9 cellular contexts compared by ENCODE assay signal in genomic region chr14:20866963-20867362, GRCh38. TPM values are rescaled to one million over a fixed set of nuclear protein-coding genes. Genes with fewer than 3 reads are reported as not detected.
DNase-seq lines count a peak whose midpoint lies in the region; ATAC-seq and TF ChIP-seq lines count a peak whose summit lies in the region.
"Had no signal": no experiment of that assay in that cellular context is flagged by ENCODE, and none has a peak within 500 bp of the region (broad histone marks: within the 10 kb centered on the region; RNA-seq: fewer than 3 reads in every experiment).

No MANE protein-coding gene starts in this region.

- H3K4me1 ChIP-seq in MM.1S (ENCODE audit: low read length): no peaks in the 10 kb centered on the region

- no peak overlapping the region for H3K27ac Mint-ChIP-seq in neural crest cell (ENCODE audit: unreplicated experiment)
- H3K27ac Mint-ChIP-seq: activated naive CD4-positive, alpha-beta T cell treated with anti-CD3 and anti-CD28 coated beads, Interleukin-2, amount 50 U/mL, for 24 hours had no signal

- in situ Hi-C loops in G401 (cut with HindIII; ENCODE audit: low sequenced_read_pairs): no loop called here

- H3K79me2 ChIP-seq in MM.1S (ENCODE audit: low read length): no peaks in the 10 kb centered on the region

- no peaks in the 10 kb centered on the region for H3F3A ChIP-seq in MM.1S (ENCODE audit: insufficient read depth, low read length)

- no peak overlapping the region for H3K9ac ChIP-seq in MM.1S (ENCODE audit: low read length)

- no peaks in the 10 kb centered on the region for H3K9me2 ChIP-seq in MM.1S (replicated peaks; ENCODE audit: insufficient read depth, low read length)

- no peak for ATAC-seq in HG02588 (IDR thresholded peaks at IDR 0.05; ENCODE audit: unreplicated experiment)
- ATAC-seq in HG03469 (IDR thresholded peaks at IDR 0.05; ENCODE audit: unreplicated experiment): no peak

- H3K4me3 ChIP-seq in MM.1S (ENCODE audit: low read length) (no peak overlapping the region), dorsolateral prefrontal cortex (no peak overlapping the region)

- DNase-seq in G401 (ENCODE audit: low spot score) (peak; percentile 2), MM.1S (no peak), dorsolateral prefrontal cortex (no peak), neural crest cell (ENCODE audit: low read depth, low spot score) (no peak), germinal center (ENCODE audit: low spot score) (no peak), SK-N-DZ (ENCODE audit: low spot score) (no peak)

- no peaks in the 10 kb centered on the region for H3K36me3 ChIP-seq in MM.1S (replicated peaks; ENCODE audit: insufficient read depth, low read length)

- H3K27me3 Mint-ChIP-seq in neural crest cell (ENCODE audit: low read depth): peaks cover 34% of the 10 kb centered on the region

- H3K27ac ChIP-seq in MM.1S (ENCODE audit: low read length) (no peak overlapping the region), dorsolateral prefrontal cortex (no peak overlapping the region)

- no peaks in the 10 kb centered on the region for H4K20me1 ChIP-seq in MM.1S (ENCODE audit: insufficient read depth, low read length)

- H3K4me2 ChIP-seq in MM.1S (ENCODE audit: low read depth, low read length): no peak overlapping the region

- no peaks in the 10 kb centered on the region for H3K27me3 ChIP-seq in MM.1S (replicated peaks; ENCODE audit: insufficient read depth, low read length)
- peaks cover 0 to 19% (median 0%) of the 10 kb centered on the region in 45 donors for H3K27me3 ChIP-seq in dorsolateral prefrontal cortex

- intact Hi-C loops in dorsolateral prefrontal cortex (cut with DNase I): no loop called here

- no peaks in the 10 kb centered on the region for H3K9me3 Mint-ChIP-seq in neural crest cell
- H3K9me3 Mint-ChIP-seq: activated naive CD4-positive, alpha-beta T cell treated with anti-CD3 and anti-CD28 coated beads, Interleukin-2, amount 50 U/mL, for 24 hours had no signal

- H3K4me3 Mint-ChIP-seq in neural crest cell: no peak overlapping the region
- H3K4me3 Mint-ChIP-seq: activated naive CD4-positive, alpha-beta T cell treated with anti-CD3 and anti-CD28 coated beads, Interleukin-2, amount 50 U/mL, for 24 hours had no signal

- H3K9me3 ChIP-seq in MM.1S (replicated peaks; ENCODE audit: insufficient read depth, low read length): no peaks in the 10 kb centered on the region

- H3K36me3 Mint-ChIP-seq in neural crest cell (ENCODE audit: low read depth): no peaks in the 10 kb centered on the region
- H3K36me3 Mint-ChIP-seq: activated naive CD4-positive, alpha-beta T cell treated with anti-CD3 and anti-CD28 coated beads, Interleukin-2, amount 50 U/mL, for 24 hours had no signal

- TF ChIP-seq CTCF in MM.1S (IDR thresholded peaks at IDR 0.05; ENCODE audit: low read length): peak; percentile 43
- TF ChIP-seq CTCF in dorsolateral prefrontal cortex (IDR thresholded peaks at IDR 0.05 in 54 of 56, conservative IDR thresholded peaks at IDR 0.05 in 2 of 56; ENCODE audit: low read depth in 1 of 56, partially characterized antibody in 56 of 56): peak in 51 of 56 donors; percentile 21 to 71 (median 51)
- TF ChIP-seq CTCF in neural crest cell (conservative IDR thresholded peaks at IDR 0.05): peak; percentile 61

- no peak overlapping the region for H2AFZ ChIP-seq in MM.1S (ENCODE audit: low read length)

- peaks cover 5% of the 10 kb centered on the region for H3K4me1 Mint-ChIP-seq in neural crest cell
- H3K4me1 Mint-ChIP-seq: activated naive CD4-positive, alpha-beta T cell treated with anti-CD3 and anti-CD28 coated beads, Interleukin-2, amount 50 U/mL, for 24 hours had no signal

RNA-seq across cellular contexts. Expression of gene RNASE3, which starts 24.2 kb away (rescaled TPM):
- total RNA-seq in G401 (2014; rRNA removed; shearing (Covaris generic)): not detected in 2 replicates
- 1 to 10 TPM in 33 of 120 experiments, under 1 TPM in 19, not detected in 68; 0.70 to 3.1 (median 1.1) TPM for total RNA-seq in dorsolateral prefrontal cortex
- not detected in 2 replicates for total RNA-seq in neural crest cell
- not detected in 2 replicates for polyA plus RNA-seq in SK-N-DZ (2014; cell fraction: cytosol; rRNA removed)
- not detected in 2 replicates for polyA plus RNA-seq in SK-N-DZ (2014; cell fraction: nucleus; rRNA removed)
